Comparison of ENCODE assay signal across 18 cellular contexts in genomic region chr17:56661906-56662305, GRCh38.
"Had no signal": no experiment of that assay in that cellular context is flagged by ENCODE, and none has a peak within 500 bp of the region (broad histone marks: within the 10 kb centered on the region; RNA-seq: fewer than 3 reads in every experiment).

No MANE protein-coding gene starts in this region.

- FAIRE-seq: bronchial epithelial cell, urothelium cell line had no signal

- H3K4me3 ChIP-seq: gastroesophageal sphincter, heart left ventricle, left lung, tibial artery had no signal

- H3K27ac ChIP-seq: gastroesophageal sphincter, heart left ventricle, left lung, tibial artery had no signal

- ATAC-seq: activated naive CD4-positive, alpha-beta T cell treated with anti-CD3 and anti-CD28 coated beads, Interleukin-2, amount 50 U/mL, for 72 hours; gastroesophageal sphincter; heart left ventricle; left lung had no signal

- DNase-seq: activated B cell treated with CpG ODN at 0.5 μM for 24 hours; activated CD4-positive, alpha-beta memory T cell treated with anti-CD3 and anti-CD28 coated beads for 36 hours; activated CD4-positive, alpha-beta T cell treated with anti-CD3 and anti-CD28 coated beads for 4 hours; activated gamma-delta T cell treated with Interleukin-2 at 50 U/mL for 16 hours; activated T-cell treated with anti-CD3 and anti-CD28 coated beads for 4 hours; cerebellar nuclear complex; cortex of kidney; effector CD4-positive, alpha-beta T cell; heart left ventricle; left lung; stimulated activated CD4-positive, alpha-beta T cell treated with anti-CD3 and anti-CD28 coated beads, Interleukin-12 subunit alpha, Interleukin-12 subunit beta, amount 100 ng/mL, for 4 hours; stimulated activated CD4-positive, alpha-beta T cell treated with anti-CD3 and anti-CD28 coated beads, Interleukin-1b, Interleukin-23, amount 100 ng/mL, for 48 hours; stimulated activated naive CD4-positive, alpha-beta T cell treated with Interleukin-2 at 50 U/mL for 16 hours; tibial artery had no signal
